In the genomic region with DNA sequence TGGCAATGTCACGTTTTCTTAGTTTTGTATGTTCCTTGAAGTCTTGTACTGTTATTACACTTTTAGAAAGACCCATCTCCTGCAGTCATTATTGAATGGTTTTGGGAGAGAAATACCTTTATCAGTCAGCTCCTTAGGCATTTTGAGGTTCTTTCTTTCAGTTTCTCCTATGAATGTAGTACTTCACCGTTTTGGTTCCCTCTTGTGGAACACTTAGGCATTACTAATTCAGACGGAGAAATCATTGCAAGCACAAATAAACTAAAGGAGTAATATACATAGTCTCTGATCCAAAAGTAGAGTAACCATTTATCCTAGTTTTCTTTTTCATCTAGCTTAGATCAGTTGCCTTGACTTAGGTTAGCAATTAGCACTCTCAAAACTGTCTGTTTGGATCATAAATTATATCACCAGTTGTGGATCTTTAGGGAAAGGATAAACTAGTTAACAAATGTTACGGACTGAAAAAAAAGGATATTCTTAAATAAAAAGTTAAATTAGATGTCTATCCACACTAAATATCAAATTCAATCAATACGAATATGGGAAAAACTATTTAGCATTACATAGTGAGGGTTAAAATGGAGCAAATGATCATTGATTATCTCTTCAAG, we compare ENCODE assay signal across 8 cellular contexts.
DNase-seq lines count a peak whose midpoint lies in the region; ATAC-seq and TF ChIP-seq lines count a peak whose summit lies in the region.

No MANE protein-coding gene starts in this region.

- in situ Hi-C loops in GM23248 (cut with MboI), result no loop called here

- no peak overlapping the region for H3K27ac ChIP-seq in GM23248
- no peak overlapping the region for H3K27ac ChIP-seq in substantia nigra (ENCODE audit: low read depth, low read length, poor library complexity, severe bottlenecking)

- H3K9ac ChIP-seq in GM23248, result no peak overlapping the region

- H3K9me3 ChIP-seq in GM23248 (ENCODE audit: low read depth), result no peaks in the 10 kb centered on the region

- H3F3A ChIP-seq in GM23248 (ENCODE audit: insufficient read depth), result no peaks in the 10 kb centered on the region

- TF ChIP-seq CTCF in epithelial cell of esophagus (IDR thresholded peaks at IDR 0.05; ENCODE audit: insufficient read depth, low read depth, low read length, missing control alignments), result peak; percentile 63

- peak; percentile 32 for DNase-seq in CD1c-positive myeloid dendritic cell (ENCODE audit: extremely low spot score)
- peak; percentile 5 for DNase-seq in GM23248
- DNase-seq in NCI-H2107 (lab: John Stamatoyannopoulos, UW), result peak; percentile 38
- peak; percentile 55 for DNase-seq in epithelial cell of esophagus (ENCODE audit: low read depth)
- no peak for DNase-seq in RPMI8226
- no peak for DNase-seq in substantia nigra (lab: John Stamatoyannopoulos, UW)
- no peak for DNase-seq in NCI-H446 treated with DMSO at 0.1 percent for 48 hours (lab: John Stamatoyannopoulos, UW)

- H3K4me3 ChIP-seq in GM23248 (no peak overlapping the region), epithelial cell of esophagus (ENCODE audit: low read length) (no peak overlapping the region)

- WGBS in GM23248 (ENCODE audit: low coverage in 1 of 2, low lambda C conversion rate in 2 of 2, missing lambda C conversion rate in 2 of 2), 2 experiments, result 19 to 23% methylated on average over 5 of the region's 5 CpGs

- ATAC-seq in GM21737 (IDR thresholded peaks at IDR 0.05; ENCODE audit: unreplicated experiment), result no peak

- H3K27me3 ChIP-seq in GM23248 (replicated peaks; ENCODE audit: insufficient read depth), result no peaks in the 10 kb centered on the region

- H3K79me2 ChIP-seq in GM23248 (ENCODE audit: insufficient read depth), result no peaks in the 10 kb centered on the region

- H4K20me1 ChIP-seq in GM23248 (ENCODE audit: insufficient read depth), result no peaks in the 10 kb centered on the region

- H3K36me3 ChIP-seq in GM23248 (ENCODE audit: low read depth), result no peaks in the 10 kb centered on the region

- no peak overlapping the region for H2AFZ ChIP-seq in GM23248

- no peaks in the 10 kb centered on the region for H3K4me1 ChIP-seq in GM23248 (ENCODE audit: insufficient read depth)

- H3K4me2 ChIP-seq in GM23248 (ENCODE audit: unreplicated experiment), result no peak overlapping the region

- no peaks in the 10 kb centered on the region for H3K9me2 ChIP-seq in GM23248 (ENCODE audit: insufficient read depth)

Comparison
In these comparisons a context has a peak if more than half of its experiments do, and no peak if none do; other contexts are left out.
1. DNase-seq: peak in CD1c-positive myeloid dendritic cell (single experiment), GM23248 (single experiment), NCI-H2107 (single experiment) and epithelial cell of esophagus (single experiment); none in RPMI8226 (single experiment), substantia nigra (0 of 49) and NCI-H446 treated with DMSO at 0.1 percent for 48 hours (single experiment).